In the genomic region with DNA sequence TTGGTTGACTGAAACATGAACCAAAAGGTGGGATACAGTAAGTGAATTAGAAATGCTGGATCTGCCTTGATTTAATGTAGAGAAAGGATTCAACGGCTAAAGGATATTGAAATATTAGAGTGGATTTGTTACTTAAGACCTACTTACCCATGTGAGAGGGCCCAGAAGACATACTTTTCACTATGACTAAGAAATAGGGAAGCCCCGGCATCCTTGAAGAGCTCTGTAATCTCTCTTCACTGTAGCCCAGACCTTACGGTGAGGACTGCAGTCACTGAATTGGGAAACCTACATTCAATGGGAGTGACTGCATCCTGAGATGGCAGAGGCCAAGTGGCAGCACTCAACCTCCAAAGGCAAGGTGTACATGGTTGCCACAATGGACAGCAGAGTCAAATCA, we compare ENCODE assay signal across 18 cellular contexts. TPM values are rescaled to one million over a fixed set of nuclear protein-coding genes. Genes with fewer than 3 reads are reported as not detected.
"Had no signal": no experiment of that assay in that cellular context is flagged by ENCODE, and none has a peak within 500 bp of the region (broad histone marks: within the 10 kb centered on the region; RNA-seq: fewer than 3 reads in every experiment).

No MANE protein-coding gene starts in this region.

- H3K27ac ChIP-seq: dorsolateral prefrontal cortex, hepatocyte, pancreas had no signal

- H3K4me3 ChIP-seq: dorsolateral prefrontal cortex, hepatocyte, pancreas, smooth muscle cell had no signal

- H3K79me2 ChIP-seq: hepatocyte had no signal

- H3K27me3 ChIP-seq: hepatocyte, pancreas had no signal

- ATAC-seq: pancreas, right cardiac atrium had no signal

- H3K4me1 ChIP-seq: pancreas had no signal

- H3K4me2 ChIP-seq: hepatocyte, smooth muscle cell had no signal

- H3K36me3 ChIP-seq: pancreas had no signal

- H2AFZ ChIP-seq: hepatocyte had no signal

- DNase-seq: dorsolateral prefrontal cortex; effector CD8-positive, alpha-beta T cell; foreskin melanocyte; head of caudate nucleus; mesendoderm; naive B cell; occipital lobe; pancreas; right cardiac atrium; stimulated activated CD4-positive, alpha-beta T cell treated with anti-CD3 and anti-CD28 coated beads, Interleukin-2, amount 100 ng/mL, for 48 hours; stimulated activated naive CD4-positive, alpha-beta T cell treated with Interleukin-2 at 50 U/mL for 16 hours had no signal

- H3K9me3 ChIP-seq: pancreas had no signal

RNA-seq across cellular contexts. Expression of gene LALBA, which starts 59.7 kb away (rescaled TPM):
- total RNA-seq: hepatocyte, kidney epithelial cell, liver, lung microvascular endothelial cell, pancreas, progenitor cell of endocrine pancreas, right cardiac atrium, smooth muscle cell had no signal
- polyA plus RNA-seq: esophagus, liver, pancreas, right cardiac atrium, smooth muscle cell had no signal
